In the genomic region with DNA sequence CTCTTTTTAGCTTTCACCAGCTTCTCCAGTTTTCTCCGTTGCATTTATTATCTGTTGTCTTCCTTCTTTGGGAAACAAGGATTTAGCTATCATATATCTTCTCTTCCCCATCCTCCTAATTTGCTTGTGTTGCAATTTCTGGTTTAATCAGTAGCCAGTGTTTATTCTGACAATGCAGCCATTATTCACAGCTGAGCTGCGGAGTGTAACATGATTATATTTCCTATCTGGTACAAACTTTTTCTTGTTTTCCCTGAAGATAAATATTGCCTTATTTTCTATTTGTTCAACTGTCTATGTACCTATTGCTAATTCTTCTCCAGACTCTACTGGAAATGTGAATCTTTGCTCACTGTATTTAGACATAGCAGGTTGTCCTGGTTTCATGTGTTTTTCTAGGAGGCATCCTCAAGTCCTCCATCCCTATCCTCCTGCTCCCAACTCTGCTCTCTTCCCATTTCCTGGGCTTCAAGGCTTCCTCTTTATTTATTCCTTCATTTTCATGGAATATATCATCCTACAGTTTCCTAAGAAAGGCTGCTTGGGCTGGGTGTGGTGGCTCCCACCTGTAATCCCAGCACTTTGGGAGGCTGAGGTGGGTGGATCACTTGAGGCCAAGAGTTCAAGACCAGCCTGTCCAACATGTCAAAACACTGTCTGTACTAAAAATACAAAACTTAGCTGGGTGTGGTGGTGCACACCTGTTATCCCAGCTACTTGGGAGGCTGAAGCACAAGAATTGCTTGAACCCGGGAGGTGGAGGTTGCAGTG, we compare ENCODE assay signal across 2 cellular contexts.
TF ChIP-seq lines count a peak whose summit lies in the region.

No MANE protein-coding gene starts in this region.

TF ChIP-seq in IMR-90, 13 proteins besides CTCF, POLR2A, EP300 and RAD21:
- TF ChIP-seq MAFK (IDR thresholded peaks at IDR 0.05; ENCODE audit: low read depth, low read length) (0 out of 2 replicates have a peak, but pooled peaks have one; percentile 27), RCOR1 (IDR thresholded peaks at IDR 0.05; ENCODE audit: insufficient replicate concordance, low read length) (no peak)

TF ChIP-seq in HepG2, 621 proteins besides CTCF, POLR2A, EP300 and RAD21 (continued from another document and continues in another):
- TF ChIP-seq, protein P1, sequence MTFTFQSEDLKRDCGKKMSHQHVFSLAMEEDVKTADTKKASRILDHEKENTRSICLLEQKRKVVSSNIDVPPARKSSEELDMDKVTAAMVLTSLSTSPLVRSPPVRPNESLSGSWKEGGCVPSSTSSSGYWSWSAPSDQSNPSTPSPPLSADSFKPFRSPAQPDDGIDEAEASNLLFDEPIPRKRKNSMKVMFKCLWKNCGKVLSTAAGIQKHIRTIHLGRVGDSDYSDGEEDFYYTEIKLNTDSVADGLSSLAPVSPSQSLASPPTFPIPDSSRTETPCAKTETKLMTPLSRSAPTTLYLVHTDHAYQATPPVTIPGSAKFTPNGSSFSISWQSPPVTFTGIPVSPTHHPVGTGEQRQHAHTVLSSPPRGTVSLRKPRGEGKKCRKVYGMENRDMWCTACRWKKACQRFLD (CRISPR knock-in tag; IDR thresholded peaks at IDR 0.05; ENCODE audit: borderline replicate concordance), result no peak
- TF ChIP-seq RXRB (CRISPR knock-in tag; IDR thresholded peaks at IDR 0.05; ENCODE audit: borderline replicate concordance), result peak; percentile 72; the same call in 1 of the 2 replicates
- no peak for TF ChIP-seq MXD4 (CRISPR knock-in tag; IDR thresholded peaks at IDR 0.05)
- TF ChIP-seq ZNF749 (CRISPR knock-in tag; IDR thresholded peaks at IDR 0.05; ENCODE audit: borderline replicate concordance), result no peak
- peak; percentile 97 for TF ChIP-seq ZNF317 (CRISPR knock-in tag; IDR thresholded peaks at IDR 0.05)
- no peak for TF ChIP-seq ZSCAN31 (CRISPR knock-in tag; IDR thresholded peaks at IDR 0.05; ENCODE audit: low read depth)
- TF ChIP-seq, protein P2, sequence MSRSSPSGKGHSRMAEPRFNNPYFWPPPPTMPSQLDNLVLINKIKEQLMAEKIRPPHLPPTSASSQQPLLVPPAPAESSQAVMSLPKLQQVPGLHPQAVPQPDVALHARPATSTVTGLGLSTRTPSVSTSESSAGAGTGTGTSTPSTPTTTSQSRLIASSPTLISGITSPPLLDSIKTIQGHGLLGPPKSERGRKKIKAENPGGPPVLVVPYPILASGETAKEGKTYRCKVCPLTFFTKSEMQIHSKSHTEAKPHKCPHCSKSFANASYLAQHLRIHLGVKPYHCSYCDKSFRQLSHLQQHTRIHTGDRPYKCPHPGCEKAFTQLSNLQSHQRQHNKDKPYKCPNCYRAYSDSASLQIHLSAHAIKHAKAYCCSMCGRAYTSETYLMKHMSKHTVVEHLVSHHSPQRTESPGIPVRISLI (CRISPR knock-in tag; IDR thresholded peaks at IDR 0.05; ENCODE audit: borderline replicate concordance), result no peak; the same call in 1 of the 2 replicates
- TF ChIP-seq RXRA (CRISPR knock-in tag; IDR thresholded peaks at IDR 0.05), result no peak
- no peak for TF ChIP-seq JARID2 (CRISPR knock-in tag; IDR thresholded peaks at IDR 0.05; ENCODE audit: insufficient replicate concordance)
- TF ChIP-seq, protein P3, sequence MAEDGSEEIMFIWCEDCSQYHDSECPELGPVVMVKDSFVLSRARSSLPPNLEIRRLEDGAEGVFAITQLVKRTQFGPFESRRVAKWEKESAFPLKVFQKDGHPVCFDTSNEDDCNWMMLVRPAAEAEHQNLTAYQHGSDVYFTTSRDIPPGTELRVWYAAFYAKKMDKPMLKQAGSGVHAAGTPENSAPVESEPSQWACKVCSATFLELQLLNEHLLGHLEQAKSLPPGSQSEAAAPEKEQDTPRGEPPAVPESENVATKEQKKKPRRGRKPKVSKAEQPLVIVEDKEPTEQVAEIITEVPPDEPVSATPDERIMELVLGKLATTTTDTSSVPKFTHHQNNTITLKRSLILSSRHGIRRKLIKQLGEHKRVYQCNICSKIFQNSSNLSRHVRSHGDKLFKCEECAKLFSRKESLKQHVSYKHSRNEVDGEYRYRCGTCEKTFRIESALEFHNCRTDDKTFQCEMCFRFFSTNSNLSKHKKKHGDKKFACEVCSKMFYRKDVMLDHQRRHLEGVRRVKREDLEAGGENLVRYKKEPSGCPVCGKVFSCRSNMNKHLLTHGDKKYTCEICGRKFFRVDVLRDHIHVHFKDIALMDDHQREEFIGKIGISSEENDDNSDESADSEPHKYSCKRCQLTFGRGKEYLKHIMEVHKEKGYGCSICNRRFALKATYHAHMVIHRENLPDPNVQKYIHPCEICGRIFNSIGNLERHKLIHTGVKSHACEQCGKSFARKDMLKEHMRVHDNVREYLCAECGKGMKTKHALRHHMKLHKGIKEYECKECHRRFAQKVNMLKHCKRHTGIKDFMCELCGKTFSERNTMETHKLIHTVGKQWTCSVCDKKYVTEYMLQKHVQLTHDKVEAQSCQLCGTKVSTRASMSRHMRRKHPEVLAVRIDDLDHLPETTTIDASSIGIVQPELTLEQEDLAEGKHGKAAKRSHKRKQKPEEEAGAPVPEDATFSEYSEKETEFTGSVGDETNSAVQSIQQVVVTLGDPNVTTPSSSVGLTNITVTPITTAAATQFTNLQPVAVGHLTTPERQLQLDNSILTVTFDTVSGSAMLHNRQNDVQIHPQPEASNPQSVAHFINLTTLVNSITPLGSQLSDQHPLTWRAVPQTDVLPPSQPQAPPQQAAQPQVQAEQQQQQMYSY (CRISPR knock-in tag; IDR thresholded peaks at IDR 0.05), result no peak
- TF ChIP-seq, protein P4, sequence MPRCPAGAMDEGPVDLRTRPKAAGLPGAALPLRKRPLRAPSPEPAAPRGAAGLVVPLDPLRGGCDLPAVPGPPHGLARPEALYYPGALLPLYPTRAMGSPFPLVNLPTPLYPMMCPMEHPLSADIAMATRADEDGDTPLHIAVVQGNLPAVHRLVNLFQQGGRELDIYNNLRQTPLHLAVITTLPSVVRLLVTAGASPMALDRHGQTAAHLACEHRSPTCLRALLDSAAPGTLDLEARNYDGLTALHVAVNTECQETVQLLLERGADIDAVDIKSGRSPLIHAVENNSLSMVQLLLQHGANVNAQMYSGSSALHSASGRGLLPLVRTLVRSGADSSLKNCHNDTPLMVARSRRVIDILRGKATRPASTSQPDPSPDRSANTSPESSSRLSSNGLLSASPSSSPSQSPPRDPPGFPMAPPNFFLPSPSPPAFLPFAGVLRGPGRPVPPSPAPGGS (CRISPR knock-in tag; IDR thresholded peaks at IDR 0.05), result no peak
- TF ChIP-seq ZNF33A (CRISPR knock-in tag; IDR thresholded peaks at IDR 0.05; ENCODE audit: borderline replicate concordance), result no peak
- no peak for TF ChIP-seq WIZ (CRISPR knock-in tag; IDR thresholded peaks at IDR 0.05)
- TF ChIP-seq, protein P5, sequence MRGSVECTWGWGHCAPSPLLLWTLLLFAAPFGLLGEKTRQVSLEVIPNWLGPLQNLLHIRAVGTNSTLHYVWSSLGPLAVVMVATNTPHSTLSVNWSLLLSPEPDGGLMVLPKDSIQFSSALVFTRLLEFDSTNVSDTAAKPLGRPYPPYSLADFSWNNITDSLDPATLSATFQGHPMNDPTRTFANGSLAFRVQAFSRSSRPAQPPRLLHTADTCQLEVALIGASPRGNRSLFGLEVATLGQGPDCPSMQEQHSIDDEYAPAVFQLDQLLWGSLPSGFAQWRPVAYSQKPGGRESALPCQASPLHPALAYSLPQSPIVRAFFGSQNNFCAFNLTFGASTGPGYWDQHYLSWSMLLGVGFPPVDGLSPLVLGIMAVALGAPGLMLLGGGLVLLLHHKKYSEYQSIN (CRISPR knock-in tag; IDR thresholded peaks at IDR 0.05; ENCODE audit: borderline replicate concordance), result no peak
- no peak for TF ChIP-seq KAT2B (IDR thresholded peaks at IDR 0.05; ENCODE audit: borderline replicate concordance, low read depth, low read length)
- TF ChIP-seq ZBTB1 (CRISPR knock-in tag; IDR thresholded peaks at IDR 0.05; ENCODE audit: borderline replicate concordance), result no peak
- no peak for TF ChIP-seq NFE2L2 (IDR thresholded peaks at IDR 0.05; ENCODE audit: low read length)
- 0 out of 2 replicates have a peak, but pooled peaks have one; percentile 24 for TF ChIP-seq NAIF1 (CRISPR knock-in tag; IDR thresholded peaks at IDR 0.05; ENCODE audit: borderline replicate concordance)
- no peak for TF ChIP-seq ZNF879 (CRISPR knock-in tag; IDR thresholded peaks at IDR 0.05)
- no peak for TF ChIP-seq ZIK1 (CRISPR knock-in tag; IDR thresholded peaks at IDR 0.05; ENCODE audit: borderline replicate concordance, low read depth)
- TF ChIP-seq, protein P6, sequence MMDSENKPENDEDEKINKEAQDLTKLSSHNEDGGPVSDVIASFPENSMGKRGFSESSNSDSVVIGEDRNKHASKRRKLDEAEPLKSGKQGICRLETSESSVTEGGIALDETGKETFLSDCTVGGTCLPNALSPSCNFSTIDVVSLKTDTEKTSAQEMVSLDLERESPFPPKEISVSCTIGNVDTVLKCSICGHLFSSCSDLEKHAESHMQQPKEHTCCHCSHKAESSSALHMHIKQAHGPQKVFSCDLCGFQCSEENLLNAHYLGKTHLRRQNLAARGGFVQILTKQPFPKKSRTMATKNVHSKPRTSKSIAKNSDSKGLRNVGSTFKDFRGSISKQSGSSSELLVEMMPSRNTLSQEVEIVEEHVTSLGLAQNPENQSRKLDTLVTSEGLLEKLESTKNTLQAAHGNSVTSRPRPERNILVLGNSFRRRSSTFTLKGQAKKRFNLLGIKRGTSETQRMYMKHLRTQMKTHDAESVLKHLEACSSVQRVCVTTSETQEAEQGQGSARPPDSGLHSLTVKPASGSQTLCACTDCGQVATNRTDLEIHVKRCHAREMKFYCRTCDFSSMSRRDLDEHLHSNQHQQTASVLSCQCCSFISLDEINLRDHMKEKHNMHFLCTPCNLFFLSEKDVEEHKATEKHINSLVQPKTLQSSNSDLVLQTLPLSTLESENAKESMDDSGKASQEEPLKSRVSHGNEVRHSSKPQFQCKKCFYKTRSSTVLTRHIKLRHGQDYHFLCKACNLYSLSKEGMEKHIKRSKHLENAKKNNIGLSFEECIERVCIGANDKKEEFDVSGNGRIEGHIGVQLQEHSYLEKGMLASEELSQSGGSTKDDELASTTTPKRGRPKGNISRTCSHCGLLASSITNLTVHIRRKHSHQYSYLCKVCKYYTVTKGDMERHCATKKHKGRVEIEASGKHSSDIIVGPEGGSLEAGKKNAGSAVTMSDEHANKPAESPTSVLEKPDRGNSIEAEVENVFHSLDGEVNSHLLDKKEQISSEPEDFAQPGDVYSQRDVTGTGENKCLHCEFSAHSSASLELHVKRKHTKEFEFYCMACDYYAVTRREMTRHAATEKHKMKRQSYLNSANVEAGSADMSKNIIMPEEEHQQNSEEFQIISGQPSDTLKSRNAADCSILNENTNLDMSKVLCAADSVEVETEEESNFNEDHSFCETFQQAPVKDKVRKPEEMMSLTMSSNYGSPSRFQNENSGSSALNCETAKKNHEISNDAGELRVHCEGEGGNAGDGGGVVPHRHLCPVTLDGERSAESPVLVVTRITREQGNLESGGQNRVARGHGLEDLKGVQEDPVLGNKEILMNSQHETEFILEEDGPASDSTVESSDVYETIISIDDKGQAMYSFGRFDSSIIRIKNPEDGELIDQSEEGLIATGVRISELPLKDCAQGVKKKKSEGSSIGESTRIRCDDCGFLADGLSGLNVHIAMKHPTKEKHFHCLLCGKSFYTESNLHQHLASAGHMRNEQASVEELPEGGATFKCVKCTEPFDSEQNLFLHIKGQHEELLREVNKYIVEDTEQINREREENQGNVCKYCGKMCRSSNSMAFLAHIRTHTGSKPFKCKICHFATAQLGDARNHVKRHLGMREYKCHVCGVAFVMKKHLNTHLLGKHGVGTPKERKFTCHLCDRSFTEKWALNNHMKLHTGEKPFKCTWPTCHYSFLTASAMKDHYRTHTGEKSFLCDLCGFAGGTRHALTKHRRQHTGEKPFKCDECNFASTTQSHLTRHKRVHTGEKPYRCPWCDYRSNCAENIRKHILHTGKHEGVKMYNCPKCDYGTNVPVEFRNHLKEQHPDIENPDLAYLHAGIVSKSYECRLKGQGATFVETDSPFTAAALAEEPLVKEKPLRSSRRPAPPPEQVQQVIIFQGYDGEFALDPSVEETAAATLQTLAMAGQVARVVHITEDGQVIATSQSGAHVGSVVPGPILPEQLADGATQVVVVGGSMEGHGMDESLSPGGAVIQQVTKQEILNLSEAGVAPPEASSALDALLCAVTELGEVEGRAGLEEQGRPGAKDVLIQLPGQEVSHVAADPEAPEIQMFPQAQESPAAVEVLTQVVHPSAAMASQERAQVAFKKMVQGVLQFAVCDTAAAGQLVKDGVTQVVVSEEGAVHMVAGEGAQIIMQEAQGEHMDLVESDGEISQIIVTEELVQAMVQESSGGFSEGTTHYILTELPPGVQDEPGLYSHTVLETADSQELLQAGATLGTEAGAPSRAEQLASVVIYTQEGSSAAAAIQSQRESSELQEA (CRISPR knock-in tag; IDR thresholded peaks at IDR 0.05; ENCODE audit: not compliant biosample characterization), result no peak
- no peak for TF ChIP-seq ZBTB42 (CRISPR knock-in tag; IDR thresholded peaks at IDR 0.05)
- no peak for TF ChIP-seq NFRKB (IDR thresholded peaks at IDR 0.05)
- TF ChIP-seq KLF16 (CRISPR knock-in tag; IDR thresholded peaks at IDR 0.05), result peak in 1 of 2 experiments; percentile 83; a peak in 1 of 4 replicates
- no peak for TF ChIP-seq RNF2 (conservative IDR thresholded peaks at IDR 0.05; ENCODE audit: low read depth)
- no peak for TF ChIP-seq RFX5 (IDR thresholded peaks at IDR 0.05; ENCODE audit: low read depth, low read length)
- TF ChIP-seq, protein P7, sequence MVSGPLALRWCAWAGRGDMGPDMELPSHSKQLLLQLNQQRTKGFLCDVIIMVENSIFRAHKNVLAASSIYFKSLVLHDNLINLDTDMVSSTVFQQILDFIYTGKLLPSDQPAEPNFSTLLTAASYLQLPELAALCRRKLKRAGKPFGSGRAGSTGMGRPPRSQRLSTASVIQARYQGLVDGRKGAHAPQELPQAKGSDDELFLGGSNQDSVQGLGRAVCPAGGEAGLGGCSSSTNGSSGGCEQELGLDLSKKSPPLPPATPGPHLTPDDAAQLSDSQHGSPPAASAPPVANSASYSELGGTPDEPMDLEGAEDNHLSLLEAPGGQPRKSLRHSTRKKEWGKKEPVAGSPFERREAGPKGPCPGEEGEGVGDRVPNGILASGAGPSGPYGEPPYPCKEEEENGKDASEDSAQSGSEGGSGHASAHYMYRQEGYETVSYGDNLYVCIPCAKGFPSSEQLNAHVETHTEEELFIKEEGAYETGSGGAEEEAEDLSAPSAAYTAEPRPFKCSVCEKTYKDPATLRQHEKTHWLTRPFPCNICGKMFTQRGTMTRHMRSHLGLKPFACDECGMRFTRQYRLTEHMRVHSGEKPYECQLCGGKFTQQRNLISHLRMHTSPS (CRISPR knock-in tag; IDR thresholded peaks at IDR 0.05; ENCODE audit: low read depth), result no peak
- no peak for TF ChIP-seq THYN1 (CRISPR knock-in tag; IDR thresholded peaks at IDR 0.05; ENCODE audit: borderline replicate concordance, low read depth)
- peak; percentile 57 for TF ChIP-seq THAP11 (CRISPR knock-in tag; IDR thresholded peaks at IDR 0.05)
- peak; percentile 16 for TF ChIP-seq PHF5A (CRISPR knock-in tag; IDR thresholded peaks at IDR 0.05; ENCODE audit: low read depth, unreplicated experiment)
- TF ChIP-seq ZNF431 (CRISPR knock-in tag; IDR thresholded peaks at IDR 0.05; ENCODE audit: borderline replicate concordance, low read depth), result no peak; the same call in 1 of the 2 replicates
- no peak for TF ChIP-seq SNAI1 (CRISPR knock-in tag; IDR thresholded peaks at IDR 0.05; ENCODE audit: borderline replicate concordance)
- no peak for TF ChIP-seq TSC22D2 (CRISPR knock-in tag; IDR thresholded peaks at IDR 0.05; ENCODE audit: borderline replicate concordance)
- TF ChIP-seq, protein P8, sequence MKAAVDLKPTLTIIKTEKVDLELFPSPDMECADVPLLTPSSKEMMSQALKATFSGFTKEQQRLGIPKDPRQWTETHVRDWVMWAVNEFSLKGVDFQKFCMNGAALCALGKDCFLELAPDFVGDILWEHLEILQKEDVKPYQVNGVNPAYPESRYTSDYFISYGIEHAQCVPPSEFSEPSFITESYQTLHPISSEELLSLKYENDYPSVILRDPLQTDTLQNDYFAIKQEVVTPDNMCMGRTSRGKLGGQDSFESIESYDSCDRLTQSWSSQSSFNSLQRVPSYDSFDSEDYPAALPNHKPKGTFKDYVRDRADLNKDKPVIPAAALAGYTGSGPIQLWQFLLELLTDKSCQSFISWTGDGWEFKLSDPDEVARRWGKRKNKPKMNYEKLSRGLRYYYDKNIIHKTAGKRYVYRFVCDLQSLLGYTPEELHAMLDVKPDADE (CRISPR knock-in tag; IDR thresholded peaks at IDR 0.05), result no peak
